In genomic region chr2:41600460-41600859, GRCh38 we compare ENCODE assay signal across 14 cellular contexts.
A peak's percentile ranks its signal among the peaks of the same experiment; 100 is the strongest.
DNase-seq lines count a peak whose midpoint lies in the region; ATAC-seq and TF ChIP-seq lines count a peak whose summit lies in the region.
"Had no signal": no experiment of that assay in that cellular context is flagged by ENCODE, and none has a peak within 500 bp of the region (broad histone marks: within the 10 kb centered on the region; RNA-seq: fewer than 3 reads in every experiment).

No MANE protein-coding gene starts in this region.

- H3K4me3 ChIP-seq in PC-3 (ENCODE audit: low read length) (no peak overlapping the region), astrocyte of the spinal cord (ENCODE audit: low read depth, low read length) (no peak overlapping the region), fibroblast of pulmonary artery (replicated peaks; ENCODE audit: low read depth, low read length) (no peak overlapping the region), skeletal muscle satellite cell (ENCODE audit: low read length) (no peak overlapping the region)
- H3K4me3 ChIP-seq: BLaER1, GM23338 had no signal

- no peaks in the 10 kb centered on the region for H3K27me3 ChIP-seq in PC-3 (ENCODE audit: low read length)
- no peaks in the 10 kb centered on the region for H3K27me3 ChIP-seq in skeletal muscle satellite cell (ENCODE audit: control insufficient read depth, insufficient read depth, low read length)
- H3K27me3 ChIP-seq: BLaER1 had no signal

- no peak overlapping the region for H2AFZ ChIP-seq in PC-3 (ENCODE audit: low read length)
- H2AFZ ChIP-seq: GM23338 had no signal

- H3K4me1 ChIP-seq in PC-3 (ENCODE audit: insufficient read depth, low read length): no peaks in the 10 kb centered on the region
- peaks cover 40% of the 10 kb centered on the region for H3K4me1 ChIP-seq in skeletal muscle satellite cell (ENCODE audit: control insufficient read depth, insufficient read depth, low read length)
- H3K4me1 ChIP-seq: BLaER1 had no signal

- H3K9ac ChIP-seq in PC-3 (ENCODE audit: low read length) (no peak overlapping the region), skeletal muscle satellite cell (ENCODE audit: low read depth, low read length) (no peak overlapping the region)
- H3K9ac ChIP-seq: BLaER1 had no signal

- H3K4me3 Mint-ChIP-seq in stimulated activated naive CD8-positive, alpha-beta T cell treated with anti-CD3 and anti-CD28 coated beads, Interleukin-15, amount 100 ng/mL, for 72 hours: no peak overlapping the region
- H3K4me3 Mint-ChIP-seq: GM23338 had no signal

- CTCF ChIA-PET in PC-3 (lab: Charles Lee): no interaction called here

- H3K9me3 Mint-ChIP-seq in stimulated activated naive CD8-positive, alpha-beta T cell treated with anti-CD3 and anti-CD28 coated beads, Interleukin-15, amount 100 ng/mL, for 72 hours: no peaks in the 10 kb centered on the region
- H3K9me3 Mint-ChIP-seq: GM23338 had no signal

- no peaks in the 10 kb centered on the region for H3F3A ChIP-seq in PC-3 (ENCODE audit: low read length, unreplicated experiment)

- H3K27me3 Mint-ChIP-seq in stimulated activated naive CD8-positive, alpha-beta T cell treated with anti-CD3 and anti-CD28 coated beads, Interleukin-15, amount 100 ng/mL, for 72 hours: no peaks in the 10 kb centered on the region

- intact Hi-C loops in PC-3 (cut with micrococcal nuclease): no loop called here

- DNase-seq in PC-3 (peak; percentile 23), astrocyte of the spinal cord (ENCODE audit: low read depth, low spot score) (peak; percentile 48), fibroblast of pulmonary artery (ENCODE audit: low read depth) (peak; percentile 20), NCI-H187 treated with DMSO at 0.1 percent for 48 hours (lab: John Stamatoyannopoulos, UW) (no peak)
- DNase-seq in stimulated activated naive CD8-positive, alpha-beta T cell treated with anti-CD3 and anti-CD28 coated beads, Interleukin-15, amount 100 ng/mL, for 72 hours: no peak
- DNase-seq: 8988T, AML-193, DMS 273 treated with DMSO at 0.1 percent for 48 hours, H7 had no signal

- TF ChIP-seq CTCF in PC-3 (conservative IDR thresholded peaks at IDR 0.05; ENCODE audit: low read depth, low read length): no peak
- TF ChIP-seq CTCF in astrocyte of the spinal cord (IDR thresholded peaks at IDR 0.05; ENCODE audit: low read depth, low read length): no peak
- no peak for TF ChIP-seq CTCF in fibroblast of pulmonary artery (IDR thresholded peaks at IDR 0.05; ENCODE audit: low read length, missing control alignments)

- ATAC-seq in PC-3 (peak; percentile 35; the same call in 1 of the 2 replicates), HG02938 (IDR thresholded peaks at IDR 0.05; ENCODE audit: unreplicated experiment) (no peak), GM18870 (IDR thresholded peaks at IDR 0.05; ENCODE audit: unreplicated experiment) (no peak)
- no peak for ATAC-seq in stimulated activated naive CD8-positive, alpha-beta T cell treated with anti-CD3 and anti-CD28 coated beads, Interleukin-15, amount 100 ng/mL, for 72 hours
- ATAC-seq: GM23338 had no signal

- no peaks in the 10 kb centered on the region for H3K9me2 ChIP-seq in PC-3 (replicated peaks; ENCODE audit: low read length)

- no peaks in the 10 kb centered on the region for H4K20me1 ChIP-seq in PC-3 (ENCODE audit: low read length)
- H4K20me1 ChIP-seq: BLaER1 had no signal

- POLR2A ChIA-PET in PC-3 (lab: Charles Lee; ENCODE audit: unreplicated experiment): no interaction called here

- BruUV-seq in PC-3 (replicated peaks; lab: Mats Ljungman, UMichigan): no TSS peak

- H3K27ac ChIP-seq in PC-3 (ENCODE audit: low read length): no peak overlapping the region
- H3K27ac ChIP-seq: BLaER1 had no signal

- no peaks in the 10 kb centered on the region for H3K4me1 Mint-ChIP-seq in stimulated activated naive CD8-positive, alpha-beta T cell treated with anti-CD3 and anti-CD28 coated beads, Interleukin-15, amount 100 ng/mL, for 72 hours
- H3K4me1 Mint-ChIP-seq: GM23338 had no signal

- in situ Hi-C loops in astrocyte of the spinal cord (cut with HindIII; ENCODE audit: low sequenced_read_pairs): no loop called here

- H3K9me3 ChIP-seq in PC-3 (ENCODE audit: low read length) (no peaks in the 10 kb centered on the region), skeletal muscle satellite cell (replicated peaks; ENCODE audit: low read length) (no peaks in the 10 kb centered on the region)
- H3K9me3 ChIP-seq: BLaER1 had no signal

- no peak overlapping the region for H3K27ac Mint-ChIP-seq in stimulated activated naive CD8-positive, alpha-beta T cell treated with anti-CD3 and anti-CD28 coated beads, Interleukin-15, amount 100 ng/mL, for 72 hours
- H3K27ac Mint-ChIP-seq: GM23338 had no signal

- H3K36me3 ChIP-seq in PC-3 (ENCODE audit: low read depth, low read length): no peaks in the 10 kb centered on the region
- no peaks in the 10 kb centered on the region for H3K36me3 ChIP-seq in skeletal muscle satellite cell (ENCODE audit: insufficient read depth, low read length)
- H3K36me3 ChIP-seq: BLaER1 had no signal

- H3K79me2 ChIP-seq in PC-3 (ENCODE audit: low read length): no peaks in the 10 kb centered on the region

- H3K4me2 ChIP-seq in PC-3 (ENCODE audit: low read length) (no peak overlapping the region), skeletal muscle satellite cell (ENCODE audit: low read length) (peak overlapping the region; percentile 2)
- H3K4me2 ChIP-seq: BLaER1, GM23338 had no signal

Comparison
In these comparisons a context has a peak if more than half of its experiments do, and no peak if none do; other contexts are left out.
1. DNase-seq: peak in PC-3 (single experiment), astrocyte of the spinal cord (single experiment) and fibroblast of pulmonary artery (single experiment); none in stimulated activated naive CD8-positive, alpha-beta T cell treated with anti-CD3 and anti-CD28 coated beads, Interleukin-15, amount 100 ng/mL, for 72 hours (0 of 2) and NCI-H187 treated with DMSO at 0.1 percent for 48 hours (single experiment).